ENCODE assay signal across 8 cellular contexts in the genomic region with DNA sequence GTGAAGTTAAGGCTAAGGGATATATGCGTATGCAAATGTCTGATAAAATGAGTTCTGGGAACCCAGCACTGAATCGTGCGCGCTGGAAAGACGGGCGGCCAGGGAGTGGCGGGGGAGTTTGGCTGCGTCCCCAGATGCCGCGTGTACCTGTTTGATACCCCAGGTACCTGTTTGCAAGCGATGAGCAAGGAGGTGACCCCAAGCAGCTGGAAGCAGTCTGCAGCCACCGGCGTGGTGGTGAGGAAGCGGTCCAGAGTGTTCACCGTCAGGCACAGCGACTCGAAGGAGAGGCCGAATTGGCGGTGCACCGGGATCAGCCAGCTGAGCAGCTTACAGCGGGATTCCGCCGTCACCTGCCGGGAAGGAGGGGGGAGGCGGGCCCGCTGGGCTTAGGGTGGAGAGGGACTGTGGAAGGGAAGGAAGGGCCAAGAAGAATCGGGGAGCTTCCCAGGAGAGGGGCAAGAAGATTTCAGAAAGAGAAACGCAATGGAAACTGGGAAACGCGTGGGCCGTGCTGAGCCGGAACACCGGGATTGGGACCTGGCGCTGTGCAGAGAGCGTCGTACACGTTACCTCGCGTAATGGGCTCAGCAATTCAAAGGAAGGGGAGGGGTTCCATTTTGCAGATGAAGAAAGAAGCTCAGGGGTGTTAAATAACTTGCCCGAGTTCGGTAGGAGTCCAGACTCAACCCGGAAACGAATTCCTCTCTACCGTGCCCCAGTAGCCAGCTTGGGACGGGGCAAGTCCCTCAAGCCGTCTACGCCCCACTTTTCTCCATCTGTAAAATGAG. TPM values are rescaled to one million over a fixed set of nuclear protein-coding genes. Genes with fewer than 3 reads are reported as not detected.
DNase-seq lines count a peak whose midpoint lies in the region; ATAC-seq and TF ChIP-seq lines count a peak whose summit lies in the region.

No MANE protein-coding gene starts in this region.

- no peaks in the 10 kb centered on the region for H3K79me2 ChIP-seq in trophoblast cell (ENCODE audit: control insufficient read depth, insufficient read depth, low read length, poor library complexity)

- no peak overlapping the region for H3K14ac ChIP-seq in trophoblast cell (ENCODE audit: low read length)

- ATAC-seq in gastroesophageal sphincter (peak; percentile 11), HG03469 (IDR thresholded peaks at IDR 0.05; ENCODE audit: unreplicated experiment) (no peak), HG03571 (IDR thresholded peaks at IDR 0.05; ENCODE audit: unreplicated experiment) (no peak)

- H3K27me3 ChIP-seq in HUES48 (ENCODE audit: control insufficient read depth, insufficient read depth, low read length) (peaks cover 99% of the 10 kb centered on the region), gastroesophageal sphincter (peaks cover 100% of the 10 kb centered on the region), trophoblast cell (ENCODE audit: insufficient read depth, low read length) (peaks cover 61% of the 10 kb centered on the region)

- H2BK12ac ChIP-seq in trophoblast cell (ENCODE audit: low read length), result no peak overlapping the region

- peak overlapping the region; percentile 94 for H3K4me2 ChIP-seq in trophoblast cell (ENCODE audit: low read length)

- no peak overlapping the region for H3K4ac ChIP-seq in trophoblast cell (ENCODE audit: low read depth, low read length)

- H3K36me3 ChIP-seq in HUES48 (ENCODE audit: control insufficient read depth, insufficient read depth, low read length) (no peaks in the 10 kb centered on the region), gastroesophageal sphincter (no peaks in the 10 kb centered on the region), trophoblast cell (ENCODE audit: control insufficient read depth in 1 of 2, insufficient read depth in 2 of 2, low read length in 2 of 2) (no peaks in the 10 kb centered on the region)

- H3K9me3 ChIP-seq in HUES48 (ENCODE audit: control insufficient read depth, insufficient read depth, low read length) (no peaks in the 10 kb centered on the region; the same call in 1 of the 2 replicates), gastroesophageal sphincter (no peaks in the 10 kb centered on the region), trophoblast cell (ENCODE audit: insufficient read depth, low read depth, low read length) (peaks cover under 1% of the 10 kb centered on the region)

- no peak overlapping the region for H4K91ac ChIP-seq in trophoblast cell (ENCODE audit: low read depth, low read length)

- DNase-seq in NCI-H510A treated with DMSO at 0.1 percent for 48 hours (lab: John Stamatoyannopoulos, UW), result peak; percentile 15
- no peak for DNase-seq in NCI-H510A (lab: John Stamatoyannopoulos, UW)
- peak; percentile 70 for DNase-seq in activated CD8-positive, alpha-beta memory T cell treated with anti-CD3 and anti-CD28 coated beads, Interleukin-2, amount 50 U/mL, for 48 hours
- DNase-seq in trophoblast cell, result peak in 1 of 2 donors; percentile 48

- no peak for TF ChIP-seq EP300 in gastroesophageal sphincter (IDR thresholded peaks at IDR 0.05)

- no peak overlapping the region for H3K23ac ChIP-seq in trophoblast cell (ENCODE audit: low read length)

- H3K27ac ChIP-seq in HUES48 (ENCODE audit: low read depth, low read length), result no peak overlapping the region
- no peak overlapping the region for H3K27ac ChIP-seq in gastroesophageal sphincter
- H3K27ac ChIP-seq in trophoblast cell (ENCODE audit: low read depth, low read length), result no peak overlapping the region

- no peak for TF ChIP-seq CTCF in gastroesophageal sphincter (IDR thresholded peaks at IDR 0.05)

- no peak for TF ChIP-seq POLR2A in gastroesophageal sphincter (IDR thresholded peaks at IDR 0.05)

- H3K4me1 ChIP-seq in HUES48 (ENCODE audit: control insufficient read depth, insufficient read depth, low read length) (peaks cover 32% of the 10 kb centered on the region; the same call in 1 of the 2 replicates), gastroesophageal sphincter (peaks cover 0 to 47% (median 38%) of the 10 kb centered on the region in 3 donors), trophoblast cell (ENCODE audit: control insufficient read depth in 1 of 2, insufficient read depth in 2 of 2, low read length in 2 of 2) (peaks cover 11 to 22% of the 10 kb centered on the region in 2 experiments)

- no peak overlapping the region for H2BK5ac ChIP-seq in trophoblast cell (ENCODE audit: low read depth, low read length, poor library complexity)

- no peak overlapping the region for H3K9ac ChIP-seq in HUES48 (ENCODE audit: low read depth, low read length)
- H3K9ac ChIP-seq in trophoblast cell (ENCODE audit: low read length), result no peak overlapping the region

- H2AK5ac ChIP-seq in trophoblast cell (ENCODE audit: low read length), result no peak overlapping the region

- no peak overlapping the region for H4K8ac ChIP-seq in trophoblast cell (ENCODE audit: low read depth, low read length)

- no peak overlapping the region for H3K18ac ChIP-seq in trophoblast cell (ENCODE audit: low read length)

- no peaks in the 10 kb centered on the region for H3K79me1 ChIP-seq in trophoblast cell (ENCODE audit: low read length)

- H4K12ac ChIP-seq in trophoblast cell (ENCODE audit: low read depth, low read length), result no peak overlapping the region

- 2 to 17% methylated on average over 4 to 32 of the region's 47 CpGs for WGBS in gastroesophageal sphincter (ENCODE audit: low coverage in 1 of 2), 2 donors
- no CpG with 5 or more reads among the region's 47 CpGs for WGBS in trophoblast cell (ENCODE audit: extremely low coverage, insufficient coverage, insufficient read length)

- peak overlapping the region; percentile 56 for H3K4me3 ChIP-seq in HUES48 (ENCODE audit: low read depth, low read length)
- H3K4me3 ChIP-seq in gastroesophageal sphincter, result peak overlapping the region; percentile 26 to 59
- H3K4me3 ChIP-seq in trophoblast cell (ENCODE audit: low read depth, low read length), result peak overlapping the region; percentile 67

- H2AFZ ChIP-seq in trophoblast cell (ENCODE audit: insufficient read depth, low read length, poor library complexity), result peak overlapping the region; percentile 89

- no peak overlapping the region for H2BK120ac ChIP-seq in trophoblast cell (ENCODE audit: insufficient read depth, low read length, poor library complexity)

RNA-seq across cellular contexts. Expression of gene CCNO, which starts 1.0 kb away (rescaled TPM):
- total RNA-seq in gastroesophageal sphincter, result not detected
- polyA plus RNA-seq in trophoblast cell (2013), result 0.33 and 0.46 TPM in 2 replicates

RNA-seq across cellular contexts. Expression of gene MCIDAS, which starts 5.3 kb away (rescaled TPM):
- not detected for total RNA-seq in gastroesophageal sphincter
- polyA plus RNA-seq in trophoblast cell (2013), result 0.04 TPM in 1 of 2 replicates, not detected in the other

RNA-seq across cellular contexts. Expression of gene CDC20B, which starts 59.4 kb away (rescaled TPM):
- total RNA-seq in gastroesophageal sphincter, result not detected
- polyA plus RNA-seq in trophoblast cell (2013), result 0.01 and 0.03 TPM in 2 replicates
